Comparison of ENCODE assay signal across 18 cellular contexts in the genomic region with DNA sequence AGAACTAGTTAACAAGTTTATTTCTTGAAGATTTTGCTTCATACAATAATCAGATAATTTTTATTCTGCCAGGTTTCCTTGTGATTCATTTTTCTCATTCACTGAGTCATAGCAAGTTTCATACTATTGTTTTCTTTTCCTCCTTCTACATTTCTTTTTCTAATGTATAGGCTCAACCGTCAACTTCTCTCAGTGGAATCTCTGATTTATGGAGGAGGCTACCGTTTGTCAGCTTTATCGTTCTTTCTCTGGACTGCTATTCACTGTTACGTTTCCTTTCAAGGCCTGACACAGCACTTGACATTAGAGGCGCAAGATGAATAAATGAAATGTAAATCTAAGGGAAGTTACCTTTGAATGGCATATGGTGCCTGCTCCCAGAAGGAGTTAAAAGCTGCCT.
A peak's percentile ranks its signal among the peaks of the same experiment; 100 is the strongest.
DNase-seq lines count a peak whose midpoint lies in the region; ATAC-seq and TF ChIP-seq lines count a peak whose summit lies in the region.
"Had no signal": no experiment of that assay in that cellular context is flagged by ENCODE, and none has a peak within 500 bp of the region (broad histone marks: within the 10 kb centered on the region; RNA-seq: fewer than 3 reads in every experiment).

No MANE protein-coding gene starts in this region.

- no peaks in the 10 kb centered on the region for H3K27me3 ChIP-seq in SK-N-SH (ENCODE audit: insufficient read depth)
- H3K27me3 ChIP-seq: adrenal gland, right atrium auricular region had no signal

- no peaks in the 10 kb centered on the region for H3K9me3 ChIP-seq in SK-N-SH
- H3K9me3 ChIP-seq: adrenal gland, BE2C, Caco-2, right atrium auricular region had no signal

- no peak for TF ChIP-seq EP300 in SK-N-SH (IDR thresholded peaks at IDR 0.05; ENCODE audit: borderline replicate concordance in 1 of 2, low read depth in 1 of 2, low read length in 1 of 2)

- CTCF ChIA-PET in SK-N-SH (lab: Yijun Ruan, JAX): no interaction called here

- in situ Hi-C loops in ACHN (cut with HindIII; ENCODE audit: low pct_ligation_motif_present, low pct_unique_long_range_greater_than_20kb, low sequenced_read_pairs): no loop called here

- H2AFZ ChIP-seq in SK-N-SH (ENCODE audit: low read depth): 0 out of 2 replicates have a peak overlapping the region, but pooled peaks have one; percentile 22

- peaks cover 0 to 12% of the 10 kb centered on the region in 2 experiments; a peak in 1 of 4 replicates for H3K4me1 ChIP-seq in SK-N-SH (ENCODE audit: control insufficient read depth in 1 of 2, insufficient read depth in 2 of 2, low read depth in 1 of 2, low read length in 1 of 2)
- H3K4me1 ChIP-seq: adrenal gland, BE2C, Caco-2, right atrium auricular region had no signal

- no peak for TF ChIP-seq CTCF in SK-N-SH (IDR thresholded peaks at IDR 0.05)
- TF ChIP-seq CTCF in fibroblast of the aortic adventitia (IDR thresholded peaks at IDR 0.05; ENCODE audit: insufficient read depth, low read length): no peak

- H3K9ac ChIP-seq in SK-N-SH: no peak overlapping the region

- no peak overlapping the region for H3K4me2 ChIP-seq in SK-N-SH

- WGBS in SK-N-SH (ENCODE audit: low lambda C conversion rate): 42% methylated on average over 5 of the region's 5 CpGs

- H3K36me3 ChIP-seq in SK-N-SH (replicated peaks in 1 of 2; ENCODE audit: control insufficient read depth in 1 of 2, insufficient read depth in 2 of 2, low read length in 1 of 2): no peaks in the 10 kb centered on the region
- H3K36me3 ChIP-seq: adrenal gland, BE2C, right atrium auricular region had no signal

- no peaks in the 10 kb centered on the region for H4K20me1 ChIP-seq in SK-N-SH (ENCODE audit: insufficient read depth)

- POLR2A ChIA-PET in SK-N-SH (lab: Yijun Ruan, JAX): no interaction called here

- TF ChIP-seq RAD21 in SK-N-SH (IDR thresholded peaks at IDR 0.05; ENCODE audit: low read length): no peak

- H3F3A ChIP-seq in SK-N-SH (replicated peaks; ENCODE audit: insufficient read depth): peaks cover 11% of the 10 kb centered on the region

- no peaks in the 10 kb centered on the region for H3K9me2 ChIP-seq in SK-N-SH

- no peaks in the 10 kb centered on the region for H3K79me2 ChIP-seq in SK-N-SH (ENCODE audit: insufficient read depth)

- no peak for DNase-seq in SK-N-SH
- DNase-seq in amniotic epithelial cell (ENCODE audit: low read depth): peak; percentile 33
- DNase-seq in fibroblast of the aortic adventitia (ENCODE audit: low read depth): peak; percentile 39
- DNase-seq in stromal cell of bone marrow (ENCODE audit: low read depth): peak; percentile 8
- no peak for DNase-seq in COLO829 (ENCODE audit: low spot score)
- DNase-seq in dermis blood vessel endothelial cell: no peak
- DNase-seq in ACHN: no peak
- DNase-seq: activated T-cell treated with anti-CD3 and anti-CD28 coated beads, Interleukin-2, amount 50 U/mL, for 1 hour; BE2C; Caco-2; DND-41; H7; NCI-H146; NCI-H524 had no signal

- H3K4me3 ChIP-seq in SK-N-SH (ENCODE audit: low read depth in 2 of 2, low read length in 1 of 2): no peak overlapping the region
- H3K4me3 ChIP-seq in fibroblast of the aortic adventitia (ENCODE audit: low read depth, low read length): no peak overlapping the region
- H3K4me3 ChIP-seq: adrenal gland, right atrium auricular region had no signal

- ATAC-seq in SK-N-SH treated with all-trans-retinoic acid at 6 μM for 48 hours: no peak; the same call in 1 of the 3 replicates
- ATAC-seq: Right ventricle myocardium inferior had no signal

- H3K27ac ChIP-seq in SK-N-SH (ENCODE audit: low read depth in 2 of 2, low read length in 1 of 2): peak overlapping the region in 1 of 2 experiments; percentile 47; a peak in 2 of 4 replicates
- H3K27ac ChIP-seq: adrenal gland, right atrium auricular region had no signal

TF ChIP-seq in SK-N-SH, 30 proteins besides CTCF, POLR2A, EP300 and RAD21:
- TF ChIP-seq, protein P1, sequence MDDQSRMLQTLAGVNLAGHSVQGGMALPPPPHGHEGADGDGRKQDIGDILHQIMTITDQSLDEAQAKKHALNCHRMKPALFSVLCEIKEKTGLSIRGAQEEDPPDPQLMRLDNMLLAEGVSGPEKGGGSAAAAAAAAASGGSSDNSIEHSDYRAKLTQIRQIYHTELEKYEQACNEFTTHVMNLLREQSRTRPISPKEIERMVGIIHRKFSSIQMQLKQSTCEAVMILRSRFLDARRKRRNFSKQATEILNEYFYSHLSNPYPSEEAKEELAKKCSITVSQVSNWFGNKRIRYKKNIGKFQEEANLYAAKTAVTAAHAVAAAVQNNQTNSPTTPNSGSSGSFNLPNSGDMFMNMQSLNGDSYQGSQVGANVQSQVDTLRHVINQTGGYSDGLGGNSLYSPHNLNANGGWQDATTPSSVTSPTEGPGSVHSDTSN (IDR thresholded peaks at IDR 0.05): peak; percentile 35; the same call in 1 of the 2 replicates
- TF ChIP-seq FOXJ3 (CRISPR knock-in tag; IDR thresholded peaks at IDR 0.05): no peak

TF ChIP-seq in SK-N-SH treated with all-trans-retinoic acid at 6 μM for 48 hours, 23 proteins besides CTCF, POLR2A, EP300 and RAD21 (continues in another document):
- no peak for TF ChIP-seq BACH2 (CRISPR knock-in tag; IDR thresholded peaks at IDR 0.05; ENCODE audit: borderline replicate concordance)
- TF ChIP-seq, protein P2, sequence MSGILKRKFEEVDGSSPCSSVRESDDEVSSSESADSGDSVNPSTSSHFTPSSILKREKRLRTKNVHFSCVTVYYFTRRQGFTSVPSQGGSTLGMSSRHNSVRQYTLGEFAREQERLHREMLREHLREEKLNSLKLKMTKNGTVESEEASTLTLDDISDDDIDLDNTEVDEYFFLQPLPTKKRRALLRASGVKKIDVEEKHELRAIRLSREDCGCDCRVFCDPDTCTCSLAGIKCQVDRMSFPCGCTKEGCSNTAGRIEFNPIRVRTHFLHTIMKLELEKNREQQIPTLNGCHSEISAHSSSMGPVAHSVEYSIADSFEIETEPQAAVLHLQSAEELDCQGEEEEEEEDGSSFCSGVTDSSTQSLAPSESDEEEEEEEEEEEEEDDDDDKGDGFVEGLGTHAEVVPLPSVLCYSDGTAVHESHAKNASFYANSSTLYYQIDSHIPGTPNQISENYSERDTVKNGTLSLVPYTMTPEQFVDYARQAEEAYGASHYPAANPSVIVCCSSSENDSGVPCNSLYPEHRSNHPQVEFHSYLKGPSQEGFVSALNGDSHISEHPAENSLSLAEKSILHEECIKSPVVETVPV (CRISPR knock-in tag; IDR thresholded peaks at IDR 0.05): no peak
- no peak for TF ChIP-seq ZNF70 (CRISPR knock-in tag; IDR thresholded peaks at IDR 0.05)
- TF ChIP-seq ZNF565 (CRISPR knock-in tag; conservative IDR thresholded peaks at IDR 0.05; ENCODE audit: low read depth): no peak
- TF ChIP-seq, protein P3, sequence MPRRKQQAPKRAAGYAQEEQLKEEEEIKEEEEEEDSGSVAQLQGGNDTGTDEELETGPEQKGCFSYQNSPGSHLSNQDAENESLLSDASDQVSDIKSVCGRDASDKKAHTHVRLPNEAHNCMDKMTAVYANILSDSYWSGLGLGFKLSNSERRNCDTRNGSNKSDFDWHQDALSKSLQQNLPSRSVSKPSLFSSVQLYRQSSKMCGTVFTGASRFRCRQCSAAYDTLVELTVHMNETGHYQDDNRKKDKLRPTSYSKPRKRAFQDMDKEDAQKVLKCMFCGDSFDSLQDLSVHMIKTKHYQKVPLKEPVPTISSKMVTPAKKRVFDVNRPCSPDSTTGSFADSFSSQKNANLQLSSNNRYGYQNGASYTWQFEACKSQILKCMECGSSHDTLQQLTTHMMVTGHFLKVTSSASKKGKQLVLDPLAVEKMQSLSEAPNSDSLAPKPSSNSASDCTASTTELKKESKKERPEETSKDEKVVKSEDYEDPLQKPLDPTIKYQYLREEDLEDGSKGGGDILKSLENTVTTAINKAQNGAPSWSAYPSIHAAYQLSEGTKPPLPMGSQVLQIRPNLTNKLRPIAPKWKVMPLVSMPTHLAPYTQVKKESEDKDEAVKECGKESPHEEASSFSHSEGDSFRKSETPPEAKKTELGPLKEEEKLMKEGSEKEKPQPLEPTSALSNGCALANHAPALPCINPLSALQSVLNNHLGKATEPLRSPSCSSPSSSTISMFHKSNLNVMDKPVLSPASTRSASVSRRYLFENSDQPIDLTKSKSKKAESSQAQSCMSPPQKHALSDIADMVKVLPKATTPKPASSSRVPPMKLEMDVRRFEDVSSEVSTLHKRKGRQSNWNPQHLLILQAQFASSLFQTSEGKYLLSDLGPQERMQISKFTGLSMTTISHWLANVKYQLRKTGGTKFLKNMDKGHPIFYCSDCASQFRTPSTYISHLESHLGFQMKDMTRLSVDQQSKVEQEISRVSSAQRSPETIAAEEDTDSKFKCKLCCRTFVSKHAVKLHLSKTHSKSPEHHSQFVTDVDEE (CRISPR knock-in tag; IDR thresholded peaks at IDR 0.05): no peak
- TF ChIP-seq, protein P4, sequence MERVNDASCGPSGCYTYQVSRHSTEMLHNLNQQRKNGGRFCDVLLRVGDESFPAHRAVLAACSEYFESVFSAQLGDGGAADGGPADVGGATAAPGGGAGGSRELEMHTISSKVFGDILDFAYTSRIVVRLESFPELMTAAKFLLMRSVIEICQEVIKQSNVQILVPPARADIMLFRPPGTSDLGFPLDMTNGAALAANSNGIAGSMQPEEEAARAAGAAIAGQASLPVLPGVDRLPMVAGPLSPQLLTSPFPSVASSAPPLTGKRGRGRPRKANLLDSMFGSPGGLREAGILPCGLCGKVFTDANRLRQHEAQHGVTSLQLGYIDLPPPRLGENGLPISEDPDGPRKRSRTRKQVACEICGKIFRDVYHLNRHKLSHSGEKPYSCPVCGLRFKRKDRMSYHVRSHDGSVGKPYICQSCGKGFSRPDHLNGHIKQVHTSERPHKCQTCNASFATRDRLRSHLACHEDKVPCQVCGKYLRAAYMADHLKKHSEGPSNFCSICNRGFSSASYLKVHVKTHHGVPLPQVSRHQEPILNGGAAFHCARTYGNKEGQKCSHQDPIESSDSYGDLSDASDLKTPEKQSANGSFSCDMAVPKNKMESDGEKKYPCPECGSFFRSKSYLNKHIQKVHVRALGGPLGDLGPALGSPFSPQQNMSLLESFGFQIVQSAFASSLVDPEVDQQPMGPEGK (CRISPR knock-in tag; IDR thresholded peaks at IDR 0.05; ENCODE audit: borderline replicate concordance): no peak
- TF ChIP-seq, protein P5, sequence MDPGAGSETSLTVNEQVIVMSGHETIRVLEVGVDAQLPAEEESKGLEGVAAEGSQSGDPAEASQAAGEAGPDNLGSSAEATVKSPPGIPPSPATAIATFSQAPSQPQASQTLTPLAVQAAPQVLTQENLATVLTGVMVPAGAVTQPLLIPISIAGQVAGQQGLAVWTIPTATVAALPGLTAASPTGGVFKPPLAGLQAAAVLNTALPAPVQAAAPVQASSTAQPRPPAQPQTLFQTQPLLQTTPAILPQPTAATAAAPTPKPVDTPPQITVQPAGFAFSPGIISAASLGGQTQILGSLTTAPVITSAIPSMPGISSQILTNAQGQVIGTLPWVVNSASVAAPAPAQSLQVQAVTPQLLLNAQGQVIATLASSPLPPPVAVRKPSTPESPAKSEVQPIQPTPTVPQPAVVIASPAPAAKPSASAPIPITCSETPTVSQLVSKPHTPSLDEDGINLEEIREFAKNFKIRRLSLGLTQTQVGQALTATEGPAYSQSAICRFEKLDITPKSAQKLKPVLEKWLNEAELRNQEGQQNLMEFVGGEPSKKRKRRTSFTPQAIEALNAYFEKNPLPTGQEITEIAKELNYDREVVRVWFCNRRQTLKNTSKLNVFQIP (CRISPR knock-in tag; IDR thresholded peaks at IDR 0.05; ENCODE audit: borderline replicate concordance, low read depth): no peak
- no peak for TF ChIP-seq RARB (CRISPR knock-in tag; IDR thresholded peaks at IDR 0.05)

Comparison
In these comparisons a context has a peak if more than half of its experiments do, and no peak if none do; other contexts are left out.
1. DNase-seq: peak in amniotic epithelial cell (single experiment), fibroblast of the aortic adventitia (single experiment) and stromal cell of bone marrow (single experiment); none in SK-N-SH (single experiment), COLO829 (single experiment), dermis blood vessel endothelial cell (single experiment) and ACHN (single experiment).